Comparison of ENCODE assay signal across 8 cellular contexts in the genomic region with DNA sequence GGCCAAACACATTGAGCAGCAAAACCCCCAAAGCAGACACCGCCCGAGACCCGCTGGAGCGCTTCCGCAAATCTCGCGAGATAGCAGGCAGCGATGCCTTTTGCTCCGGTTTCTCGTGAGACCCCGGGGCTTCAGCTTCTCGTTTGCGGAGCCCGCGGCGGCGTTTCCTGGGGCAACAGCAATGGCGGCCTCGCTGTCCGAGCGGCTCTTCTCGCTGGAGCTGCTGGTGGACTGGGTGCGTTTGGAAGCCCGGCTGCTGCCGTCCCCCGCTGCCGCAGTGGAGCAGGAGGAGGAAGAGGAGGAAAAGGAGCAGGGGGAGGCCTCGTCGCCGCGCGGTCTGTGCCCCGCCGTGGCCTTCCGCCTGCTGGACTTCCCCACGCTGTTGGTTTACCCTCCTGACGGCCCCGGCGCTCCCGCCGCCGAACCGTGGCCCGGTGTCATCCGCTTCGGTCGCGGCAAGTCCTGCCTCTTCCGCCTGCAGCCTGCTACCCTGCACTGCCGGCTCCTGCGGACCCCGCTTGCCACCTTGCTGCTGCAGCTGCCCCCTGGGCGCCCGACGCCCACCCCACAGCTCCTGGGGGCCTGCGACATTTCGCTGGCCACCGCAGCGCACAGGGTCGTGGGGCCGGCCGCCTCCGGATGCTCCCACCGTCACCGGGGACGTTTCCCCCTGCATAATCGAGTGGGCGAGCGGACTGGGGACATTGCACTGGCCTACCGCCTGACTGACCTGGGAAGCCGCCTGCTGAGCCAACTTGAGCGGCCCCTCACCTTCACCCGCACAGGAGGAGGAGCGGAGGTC. TPM values are rescaled to one million over a fixed set of nuclear protein-coding genes. Genes with fewer than 3 reads are reported as not detected.
A peak's percentile ranks its signal among the peaks of the same experiment; 100 is the strongest.
DNase-seq lines count a peak whose midpoint lies in the region; ATAC-seq and TF ChIP-seq lines count a peak whose summit lies in the region.

A gene with protein sequence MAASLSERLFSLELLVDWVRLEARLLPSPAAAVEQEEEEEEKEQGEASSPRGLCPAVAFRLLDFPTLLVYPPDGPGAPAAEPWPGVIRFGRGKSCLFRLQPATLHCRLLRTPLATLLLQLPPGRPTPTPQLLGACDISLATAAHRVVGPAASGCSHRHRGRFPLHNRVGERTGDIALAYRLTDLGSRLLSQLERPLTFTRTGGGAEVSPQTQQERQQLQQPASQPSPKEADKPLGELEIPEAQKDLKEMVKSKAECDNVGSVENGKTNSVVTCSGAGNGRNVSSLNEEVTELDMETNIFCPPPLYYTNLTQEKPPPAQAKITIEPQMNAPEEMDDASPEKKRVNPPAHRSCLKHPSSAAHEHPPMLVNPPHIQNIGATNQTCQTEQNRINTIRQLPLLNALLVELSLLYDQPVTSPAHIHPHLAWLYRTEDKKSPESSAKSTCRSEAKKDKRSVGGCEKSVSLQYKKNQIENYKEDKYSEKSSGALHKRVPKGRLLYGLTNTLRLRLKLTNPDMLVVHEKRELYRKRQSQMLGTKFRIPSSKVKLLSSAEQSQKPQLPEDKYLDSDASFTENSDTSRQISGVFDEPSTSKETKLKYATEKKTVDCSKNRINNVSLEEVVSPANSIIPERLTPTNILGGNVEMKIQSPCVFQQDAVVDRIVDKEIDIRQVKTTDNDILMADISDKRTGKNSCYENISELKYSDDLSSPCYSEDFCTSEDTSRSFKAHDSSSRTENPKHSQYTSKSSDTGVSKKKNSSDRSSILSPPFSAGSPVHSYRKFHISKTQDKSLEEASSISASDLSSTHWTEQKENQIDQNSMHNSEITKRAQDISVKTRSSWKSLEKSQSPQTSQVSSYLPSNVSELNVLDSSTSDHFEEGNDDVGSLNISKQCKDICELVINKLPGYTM (plus strand): TSS at position 148 of the 802 bp plus-strand sequence. CDS start 34 bp downstream, at position 182.

- H3K9me3 Mint-ChIP-seq in dendritic cell treated with granulocyte-macrophage colony-stimulating factor and Interleukin-4, amounts not matched to agents 40 ng/mL and 50 ng/mL, for 4 days: no peaks in the 10 kb centered on the region

- peaks cover 7 to 13% of the 10 kb centered on the region in 2 donors for H3K4me1 ChIP-seq in left lung

- peak within 1 kb of the TSS; percentile 64 to 84 for H3K27ac ChIP-seq in left lung

- H3K36me3 ChIP-seq in left lung: no peaks in the 10 kb centered on the region

- DNase-seq in GM12865 (ENCODE audit: low read depth) (peak; percentile 94), NCI-H2171 treated with DMSO at 0.1 percent for 48 hours (lab: John Stamatoyannopoulos, UW) (peak; percentile 88), left lung (peak; percentile 82 to 93), RKO (ENCODE audit: low spot score) (no peak)
- DNase-seq in activated CD4-positive, alpha-beta T cell treated with anti-CD3 and anti-CD28 coated beads, Interleukin-2, amount 50 U/mL, for 4 hours: peak; percentile 59 to 71
- DNase-seq in stimulated activated CD4-positive, alpha-beta T cell treated with anti-CD3 and anti-CD28 coated beads, Interleukin-2, amount 100 ng/mL, for 4 hours (ENCODE audit: low read depth): peak; percentile 65

- peak within 1 kb of the TSS; percentile 93 for H3K27ac Mint-ChIP-seq in dendritic cell treated with granulocyte-macrophage colony-stimulating factor and Interleukin-4, amounts not matched to agents 40 ng/mL and 50 ng/mL, for 4 days

- H3K27me3 ChIP-seq in left lung: no peaks in the 10 kb centered on the region

- H3K4me3 ChIP-seq in GM12865 (ENCODE audit: low read depth, low read length) (peak within 1 kb of the TSS; percentile 61), left lung (peak within 1 kb of the TSS; percentile 56 to 91)

- H3K4me1 Mint-ChIP-seq in dendritic cell treated with granulocyte-macrophage colony-stimulating factor and Interleukin-4, amounts not matched to agents 40 ng/mL and 50 ng/mL, for 4 days (ENCODE audit: low read depth): peaks cover 26% of the 10 kb centered on the region

- ATAC-seq in HG02798 (IDR thresholded peaks at IDR 0.05; ENCODE audit: poor library complexity, unreplicated experiment) (peak; percentile 93), left lung (peak; percentile 91)

- peak within 1 kb of the TSS; percentile 93 for H3K4me3 Mint-ChIP-seq in dendritic cell treated with granulocyte-macrophage colony-stimulating factor and Interleukin-4, amounts not matched to agents 40 ng/mL and 50 ng/mL, for 4 days

- peaks cover 0 to 3% of the 10 kb centered on the region in 2 donors for H3K9me3 ChIP-seq in left lung

- H3K27me3 Mint-ChIP-seq in dendritic cell treated with granulocyte-macrophage colony-stimulating factor and Interleukin-4, amounts not matched to agents 40 ng/mL and 50 ng/mL, for 4 days: no peaks in the 10 kb centered on the region

- peaks cover 12% of the 10 kb centered on the region for H3K36me3 Mint-ChIP-seq in dendritic cell treated with granulocyte-macrophage colony-stimulating factor and Interleukin-4, amounts not matched to agents 40 ng/mL and 50 ng/mL, for 4 days (ENCODE audit: low read depth)

- intact Hi-C loops in dendritic cell treated with granulocyte-macrophage colony-stimulating factor and Interleukin-4, amounts not matched to agents 40 ng/mL and 50 ng/mL, for 4 days (cut with micrococcal nuclease): loop anchor here (2.0 to 5.0 kb wide), 2 partner anchors 39 to 147 kb away; a partner anchor contains a TSS
- intact Hi-C loops in left lung (cut with DNase I): no loop called here

- TF ChIP-seq CTCF in GM12865 (IDR thresholded peaks at IDR 0.05; ENCODE audit: insufficient read depth, low read depth, low read length, missing control alignments) (no peak), left lung (IDR thresholded peaks at IDR 0.05) (no peak)

RNA-seq across cellular contexts. Expression of the gene that starts here (rescaled TPM):
- total RNA-seq in left lung: 1 to 10 TPM; 2.4 to 2.7 TPM
